Comparison of ENCODE assay signal across 21 cellular contexts in the genomic region with DNA sequence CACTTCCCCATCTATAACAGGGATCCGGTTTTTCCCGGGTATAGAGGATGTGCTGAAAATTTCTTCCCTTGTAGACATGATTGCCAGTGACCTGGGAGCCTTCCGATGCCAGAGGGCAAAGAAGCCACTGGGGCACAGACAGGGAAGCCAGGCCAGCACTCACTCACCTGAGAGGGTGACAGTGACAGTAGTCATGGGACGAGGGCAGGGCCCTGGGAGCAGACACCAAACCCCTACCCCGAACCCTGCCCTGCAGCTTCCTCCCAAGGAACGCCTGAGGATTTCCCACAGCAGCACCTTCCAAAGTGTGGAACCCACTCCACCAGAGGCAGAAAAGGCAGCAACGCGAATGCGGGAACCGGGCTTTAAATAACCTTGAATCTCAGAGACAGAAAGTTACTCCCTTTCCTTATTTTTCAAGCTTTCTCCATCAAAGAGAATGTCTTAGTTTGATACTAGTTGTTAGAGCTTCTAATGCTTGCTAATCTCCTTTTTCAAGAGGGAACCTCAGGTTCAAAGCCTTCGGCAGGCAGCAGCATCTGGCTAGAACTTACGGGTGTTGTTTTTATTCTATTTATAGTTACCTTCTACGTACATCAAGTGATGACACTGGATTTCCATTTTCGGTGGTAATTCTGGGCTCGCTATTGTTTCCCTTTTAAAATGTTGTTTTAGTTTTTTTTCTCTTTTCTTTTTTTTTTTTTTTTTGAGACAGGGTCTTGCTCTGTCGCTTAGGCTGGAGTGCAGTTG. TPM values are rescaled to one million over a fixed set of nuclear protein-coding genes. Genes with fewer than 3 reads are reported as not detected.
DNase-seq lines count a peak whose midpoint lies in the region; ATAC-seq and TF ChIP-seq lines count a peak whose summit lies in the region.
"Had no signal": no experiment of that assay in that cellular context is flagged by ENCODE, and none has a peak within 500 bp of the region (broad histone marks: within the 10 kb centered on the region; RNA-seq: fewer than 3 reads in every experiment).

No MANE protein-coding gene starts in this region.

- no peak overlapping the region for H3K4me3 ChIP-seq in naive thymus-derived CD4-positive, alpha-beta T cell (ENCODE audit: low read length)
- H3K4me3 ChIP-seq: hepatocyte had no signal

- peak overlapping the region; percentile 97 for H3K4me3 Mint-ChIP-seq in activated T-cell treated with anti-CD3 and anti-CD28 coated beads, Interleukin-2, amount 50 U/mL, for 24 hours
- peak overlapping the region; percentile 97 for H3K4me3 Mint-ChIP-seq in CD4-positive, alpha-beta T cell
- H3K4me3 Mint-ChIP-seq in naive thymus-derived CD4-positive, alpha-beta T cell: peak overlapping the region in 2 of 10 donors; percentile 95 to 99
- H3K4me3 Mint-ChIP-seq: HFFc6 had no signal

- no peaks in the 10 kb centered on the region for H3K9me3 ChIP-seq in CD4-positive, alpha-beta T cell (ENCODE audit: control insufficient read depth, low read length)
- no peaks in the 10 kb centered on the region for H3K9me3 ChIP-seq in naive thymus-derived CD4-positive, alpha-beta T cell (ENCODE audit: control insufficient read depth in 2 of 3, low read length in 3 of 3)

- CTCF ChIA-PET in CD4-positive, alpha-beta T cell (lab: Charles Lee): interaction anchor here (0.6 kb wide), 1 partner anchor 8 kb away, joined by 3 read pairs; no protein-coding TSS in a partner anchor
- CTCF ChIA-PET in naive thymus-derived CD4-positive, alpha-beta T cell (lab: Charles Lee): interaction anchor here (1.0 kb wide), 1 partner anchor 25 kb away, joined by 3 read pairs; the partner anchor contains the start of gene PINK1

- H3K27me3 Mint-ChIP-seq in activated T-cell treated with anti-CD3 and anti-CD28 coated beads, Interleukin-2, amount 50 U/mL, for 24 hours: no peaks in the 10 kb centered on the region
- no peaks in the 10 kb centered on the region for H3K27me3 Mint-ChIP-seq in CD4-positive, alpha-beta T cell
- H3K27me3 Mint-ChIP-seq in naive thymus-derived CD4-positive, alpha-beta T cell: no peaks in the 10 kb centered on the region

- peaks cover 21 to 24% of the 10 kb centered on the region in 2 donors for H3K4me1 ChIP-seq in naive thymus-derived CD4-positive, alpha-beta T cell (ENCODE audit: control insufficient read depth in 2 of 2, insufficient read depth in 2 of 2, low read length in 2 of 2)

- H3K36me3 ChIP-seq in naive thymus-derived CD4-positive, alpha-beta T cell (ENCODE audit: control insufficient read depth in 2 of 3, insufficient read depth in 3 of 3, low read length in 3 of 3): peaks cover 18 to 62% (median 33%) of the 10 kb centered on the region in 3 experiments

- TF ChIP-seq CTCF in CD4-positive, alpha-beta T cell (IDR thresholded peaks at IDR 0.05): no peak

- H3K27me3 ChIP-seq in CD4-positive, alpha-beta T cell (ENCODE audit: control insufficient read depth, insufficient read depth, low read length): no peaks in the 10 kb centered on the region
- no peaks in the 10 kb centered on the region for H3K27me3 ChIP-seq in naive thymus-derived CD4-positive, alpha-beta T cell (ENCODE audit: control insufficient read depth in 2 of 2, insufficient read depth in 2 of 2, low read length in 2 of 2)
- H3K27me3 ChIP-seq: brain microvascular endothelial cell, hepatocyte had no signal

- ATAC-seq in CD4-positive, alpha-beta T cell (ENCODE audit: poor library complexity): no peak
- ATAC-seq in naive thymus-derived CD4-positive, alpha-beta T cell: no peak
- ATAC-seq in GM18868 (IDR thresholded peaks at IDR 0.05; ENCODE audit: unreplicated experiment): no peak
- ATAC-seq: CD8-positive, alpha-beta T cell had no signal

- H3K27ac ChIP-seq in CD4-positive, alpha-beta T cell (ENCODE audit: low read depth, low read length): no peak overlapping the region
- H3K27ac ChIP-seq in naive thymus-derived CD4-positive, alpha-beta T cell (ENCODE audit: low read depth, low read length): peak overlapping the region; percentile 87
- H3K27ac ChIP-seq: brain microvascular endothelial cell, hepatocyte had no signal

- H3K27ac Mint-ChIP-seq in activated T-cell treated with anti-CD3 and anti-CD28 coated beads, Interleukin-2, amount 50 U/mL, for 24 hours: peak overlapping the region; percentile 100
- H3K27ac Mint-ChIP-seq in CD4-positive, alpha-beta T cell: peak overlapping the region; percentile 88
- H3K27ac Mint-ChIP-seq in naive thymus-derived CD4-positive, alpha-beta T cell: peak overlapping the region in 6 of 9 donors; percentile 21 to 99 (median 77)
- H3K27ac Mint-ChIP-seq: HFFc6 had no signal

- H3K4me1 Mint-ChIP-seq in activated T-cell treated with anti-CD3 and anti-CD28 coated beads, Interleukin-2, amount 50 U/mL, for 24 hours (ENCODE audit: low read depth): peaks cover 53% of the 10 kb centered on the region
- peaks cover 51% of the 10 kb centered on the region for H3K4me1 Mint-ChIP-seq in CD4-positive, alpha-beta T cell (ENCODE audit: low read depth)
- H3K4me1 Mint-ChIP-seq in naive thymus-derived CD4-positive, alpha-beta T cell: peaks cover 31 to 61% (median 43%) of the 10 kb centered on the region in 7 donors

- H3K36me3 Mint-ChIP-seq in activated T-cell treated with anti-CD3 and anti-CD28 coated beads, Interleukin-2, amount 50 U/mL, for 24 hours (ENCODE audit: low read depth): peaks cover 83% of the 10 kb centered on the region
- peaks cover 76% of the 10 kb centered on the region for H3K36me3 Mint-ChIP-seq in CD4-positive, alpha-beta T cell (ENCODE audit: low read depth)
- peaks cover 0 to 42% (median 5%) of the 10 kb centered on the region in 5 donors for H3K36me3 Mint-ChIP-seq in naive thymus-derived CD4-positive, alpha-beta T cell

- POLR2A ChIA-PET in CD4-positive, alpha-beta T cell (lab: Charles Lee): interaction anchor here (2.9 kb wide), 1 partner anchor 24 kb away, joined by 8 read pairs; no protein-coding TSS in a partner anchor
- POLR2A ChIA-PET in naive thymus-derived CD4-positive, alpha-beta T cell (lab: Charles Lee): interaction anchor here (0.6 kb wide), 1 partner anchor 24 kb away, joined by 3 read pairs; no protein-coding TSS in a partner anchor

- DNase-seq in activated T-cell treated with anti-CD3 and anti-CD28 coated beads, Interleukin-2, amount 50 U/mL, for 24 hours: no peak
- DNase-seq in activated T-cell treated with anti-CD3 and anti-CD28 coated beads, Interleukin-2, amount 50 U/mL, for 48 hours: no peak
- no peak for DNase-seq in CD4-positive, alpha-beta T cell
- DNase-seq in activated naive CD4-positive, alpha-beta T cell treated with anti-CD3 and anti-CD28 coated beads, Interleukin-2, amount 50 U/mL, for 16 hours: peak; percentile 23
- DNase-seq in naive thymus-derived CD4-positive, alpha-beta T cell: peak in 5 of 9 donors; percentile 12 to 52 (median 25)
- no peak for DNase-seq in central memory CD4-positive, alpha-beta T cell
- DNase-seq in nucleus accumbens (lab: John Stamatoyannopoulos, UW): no peak
- DNase-seq: activated CD8-positive, alpha-beta memory T cell treated with anti-CD3 and anti-CD28 coated beads, Interleukin-2, amount 50 U/mL, for 48 hours; brain microvascular endothelial cell; CD8-positive, alpha-beta T cell; DMS53; HFFc6; NCI-H1105 treated with DMSO at 0.1 percent for 48 hours; NCI-H510A; occipital lobe; retina; RPMI8226; stimulated activated CD4-positive, alpha-beta T cell treated with anti-CD3 and anti-CD28 coated beads, Interleukin-15, amount 100 ng/mL, for 24 hours; T-helper 9 cell had no signal

- H3K9me3 Mint-ChIP-seq in activated T-cell treated with anti-CD3 and anti-CD28 coated beads, Interleukin-2, amount 50 U/mL, for 24 hours: no peaks in the 10 kb centered on the region
- H3K9me3 Mint-ChIP-seq in CD4-positive, alpha-beta T cell: no peaks in the 10 kb centered on the region
- H3K9me3 Mint-ChIP-seq in naive thymus-derived CD4-positive, alpha-beta T cell: no peaks in the 10 kb centered on the region
- H3K9me3 Mint-ChIP-seq: CD8-positive, alpha-beta T cell; HFFc6 had no signal

- intact Hi-C loops in CD4-positive, alpha-beta T cell (cut with DNase I, micrococcal nuclease): loop anchor here in 1 of 2 experiments (2.0 kb wide), 1 partner anchor 22 kb away; no protein-coding TSS in a partner anchor
- intact Hi-C loops in naive thymus-derived CD4-positive, alpha-beta T cell (cut with micrococcal nuclease): no loop called here

RNA-seq across cellular contexts. Expression of gene DDOST, which starts 2.8 kb away (rescaled TPM):
- total RNA-seq in CD4-positive, alpha-beta T cell: 100 to 1,000 TPM in 1 of 2 experiments, 10 to 100 TPM in 1; 96.1 to 101 TPM
- 100 to 1,000 TPM in 4 of 5 experiments, 10 to 100 TPM in 1; 96.9 to 173 (median 109) TPM for total RNA-seq in naive thymus-derived CD4-positive, alpha-beta T cell
- 100 to 1,000 TPM; 194 to 223 TPM for polyA plus RNA-seq in naive thymus-derived CD4-positive, alpha-beta T cell

RNA-seq across cellular contexts. Expression of gene PINK1, which starts 25.1 kb away (rescaled TPM):
- total RNA-seq in CD4-positive, alpha-beta T cell: 1 to 10 TPM; 6.6 to 7.5 TPM
- 10 to 100 TPM in 4 of 5 experiments, 1 to 10 TPM in 1; 4.3 to 19.7 (median 13.1) TPM for total RNA-seq in naive thymus-derived CD4-positive, alpha-beta T cell
- 10 to 100 TPM; 17.0 to 30.8 TPM for polyA plus RNA-seq in naive thymus-derived CD4-positive, alpha-beta T cell

RNA-seq across cellular contexts. Expression of gene KIF17, which starts 59.5 kb away (rescaled TPM):
- not detected for total RNA-seq in CD4-positive, alpha-beta T cell
- not detected for total RNA-seq in naive thymus-derived CD4-positive, alpha-beta T cell
- not detected for polyA plus RNA-seq in naive thymus-derived CD4-positive, alpha-beta T cell
- total RNA-seq: CD8-positive, alpha-beta T cell had no signal

Comparison
In these comparisons a context has a peak if more than half of its experiments do, and no peak if none do; other contexts are left out.
1. DNase-seq: peak in activated naive CD4-positive, alpha-beta T cell treated with anti-CD3 and anti-CD28 coated beads, Interleukin-2, amount 50 U/mL, for 16 hours (single experiment) and naive thymus-derived CD4-positive, alpha-beta T cell (5 of 9); none in activated T-cell treated with anti-CD3 and anti-CD28 coated beads, Interleukin-2, amount 50 U/mL, for 24 hours (single experiment), activated T-cell treated with anti-CD3 and anti-CD28 coated beads, Interleukin-2, amount 50 U/mL, for 48 hours (0 of 2), CD4-positive, alpha-beta T cell (0 of 10), central memory CD4-positive, alpha-beta T cell (single experiment) and nucleus accumbens (0 of 56).
2. Peak in every context shown above with its lines, with median percentiles within 50 percentile points of each other: H3K27ac Mint-ChIP-seq.